Comparison of ENCODE assay signal across 8 cellular contexts in the genomic region with DNA sequence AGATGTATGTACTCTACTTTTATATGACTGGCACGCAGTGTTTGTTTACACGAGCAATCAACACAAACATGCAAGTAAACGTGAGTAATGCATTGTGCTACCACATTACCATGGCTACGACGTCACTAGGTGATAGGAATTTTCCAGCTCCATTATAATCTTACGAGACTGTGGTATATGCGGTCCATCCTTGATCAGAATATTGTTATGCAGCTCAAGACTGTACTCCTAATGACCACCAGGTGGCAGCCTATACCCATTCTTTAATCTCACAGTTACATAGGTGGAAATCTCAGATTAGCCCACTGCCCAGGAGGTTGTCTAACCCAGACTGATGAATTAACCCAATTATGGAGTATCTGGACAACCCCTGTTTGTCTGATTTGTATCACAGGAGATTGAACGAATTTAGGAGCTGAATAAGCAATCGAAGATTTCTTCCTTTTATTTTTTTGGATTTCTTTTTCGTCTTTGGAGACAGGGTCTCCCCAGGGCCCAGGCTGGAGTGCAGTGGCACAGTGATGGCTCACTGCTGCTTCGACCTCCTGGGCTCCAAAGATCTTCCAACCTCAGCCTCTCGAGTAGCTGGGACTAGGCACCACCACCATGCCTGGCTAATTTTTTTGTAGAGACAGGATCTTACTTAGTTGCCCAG. TPM values are rescaled to one million over a fixed set of nuclear protein-coding genes. Genes with fewer than 3 reads are reported as not detected.
DNase-seq lines count a peak whose midpoint lies in the region; ATAC-seq, FAIRE-seq and TF ChIP-seq lines count a peak whose summit lies in the region.

No MANE protein-coding gene starts in this region.

- no peak overlapping the region for H3K27ac ChIP-seq in DND-41 (ENCODE audit: low read length)
- H3K27ac ChIP-seq in GM23248: no peak overlapping the region
- no peak overlapping the region for H3K27ac ChIP-seq in MM.1S (ENCODE audit: low read length)
- no peak overlapping the region for H3K27ac ChIP-seq in ovary

- H3K9ac ChIP-seq in DND-41 (ENCODE audit: low read depth, low read length): no peak overlapping the region
- H3K9ac ChIP-seq in GM23248: no peak overlapping the region
- H3K9ac ChIP-seq in MM.1S (ENCODE audit: low read length): no peak overlapping the region

- peaks cover 24% of the 10 kb centered on the region for H3K4me1 ChIP-seq in DND-41 (ENCODE audit: insufficient read depth, low read length)
- H3K4me1 ChIP-seq in GM23248 (ENCODE audit: insufficient read depth): no peaks in the 10 kb centered on the region
- peaks cover 21% of the 10 kb centered on the region for H3K4me1 ChIP-seq in MM.1S (ENCODE audit: low read length)
- peaks cover 4% of the 10 kb centered on the region for H3K4me1 ChIP-seq in ovary (ENCODE audit: insufficient read depth)

- H3K27me3 ChIP-seq in DND-41 (ENCODE audit: insufficient read depth, low read length, poor library complexity): no peaks in the 10 kb centered on the region
- H3K27me3 ChIP-seq in GM23248 (replicated peaks; ENCODE audit: insufficient read depth): peaks cover 21% of the 10 kb centered on the region
- no peaks in the 10 kb centered on the region for H3K27me3 ChIP-seq in MM.1S (replicated peaks; ENCODE audit: insufficient read depth, low read length)
- no peaks in the 10 kb centered on the region for H3K27me3 ChIP-seq in ovary

- 12 to 14% methylated on average over 12 of the region's 12 CpGs for WGBS in GM23248 (ENCODE audit: low coverage in 1 of 2, low lambda C conversion rate in 2 of 2, missing lambda C conversion rate in 2 of 2), 2 experiments
- 21 to 23% (median 23%) methylated on average over 12 of the region's 12 CpGs for WGBS in ovary, 3 donors

- no peaks in the 10 kb centered on the region for H4K20me1 ChIP-seq in DND-41 (ENCODE audit: insufficient read depth, low read length)
- no peaks in the 10 kb centered on the region for H4K20me1 ChIP-seq in GM23248 (ENCODE audit: insufficient read depth)
- H4K20me1 ChIP-seq in MM.1S (ENCODE audit: insufficient read depth, low read length): no peaks in the 10 kb centered on the region

- TF ChIP-seq EP300 in ovary (IDR thresholded peaks at IDR 0.05): no peak

- H2AFZ ChIP-seq in DND-41 (ENCODE audit: low read depth, low read length) (no peak overlapping the region), GM23248 (no peak overlapping the region), MM.1S (ENCODE audit: low read length) (no peak overlapping the region)

- H3K9me3 ChIP-seq in DND-41 (ENCODE audit: insufficient read depth, low read length, severe bottlenecking) (no peaks in the 10 kb centered on the region), GM23248 (ENCODE audit: low read depth) (no peaks in the 10 kb centered on the region), MM.1S (replicated peaks; ENCODE audit: insufficient read depth, low read length) (no peaks in the 10 kb centered on the region), ovary (no peaks in the 10 kb centered on the region)

- H3K4me3 ChIP-seq in DND-41 (ENCODE audit: low read depth in 1 of 2, low read length in 2 of 2): no peak overlapping the region
- H3K4me3 ChIP-seq in GM23248: no peak overlapping the region
- no peak overlapping the region for H3K4me3 ChIP-seq in MM.1S (ENCODE audit: low read length)
- H3K4me3 ChIP-seq in ovary: no peak overlapping the region

- peak; percentile 95 for TF ChIP-seq CTCF in DND-41 (IDR thresholded peaks at IDR 0.05; ENCODE audit: borderline replicate concordance, extremely low read depth, low read length, poor library complexity, severe bottlenecking)
- TF ChIP-seq CTCF in MM.1S (IDR thresholded peaks at IDR 0.05; ENCODE audit: low read length): peak; percentile 86
- peak; percentile 70 to 87 (median 73) for TF ChIP-seq CTCF in ovary (IDR thresholded peaks at IDR 0.05)

- intact Hi-C loops in ovary (cut with DNase I): loop anchor here in 2 of 4 donors (5.0 to 10.0 kb wide), 2 partner anchors 79 to 151 kb away; no protein-coding TSS in a partner anchor

- H3F3A ChIP-seq in GM23248 (ENCODE audit: insufficient read depth) (no peaks in the 10 kb centered on the region), MM.1S (ENCODE audit: insufficient read depth, low read length) (0 out of 2 replicates have a peak, but pooled peaks cover 6% of the 10 kb centered on the region)

- in situ Hi-C loops in GM23248 (cut with MboI): loop anchor here (10.0 kb wide), 1 partner anchor 71 kb away; no protein-coding TSS in a partner anchor

- H3K4me2 ChIP-seq in DND-41 (ENCODE audit: insufficient read depth, low read length) (no peak overlapping the region), GM23248 (ENCODE audit: unreplicated experiment) (no peak overlapping the region), MM.1S (ENCODE audit: low read depth, low read length) (no peak overlapping the region)

- no peak for TF ChIP-seq POLR2A in ovary (IDR thresholded peaks at IDR 0.05)

- ATAC-seq in DND-41 (ENCODE audit: insufficient read depth, low read depth) (peak; percentile 79), HG02571 (IDR thresholded peaks at IDR 0.05; ENCODE audit: unreplicated experiment) (no peak)

- peak; percentile 65 for DNase-seq in DND-41
- DNase-seq in GM23248: peak; percentile 67
- DNase-seq in MM.1S: peak; percentile 56
- peak; percentile 48 for DNase-seq in RPMI7951 (ENCODE audit: low read depth)
- DNase-seq in activated gamma-delta T cell treated with anti-CD3 and anti-CD28 coated beads, Interleukin-2, amount 50 U/mL, for 16 hours (ENCODE audit: low read depth): peak; percentile 45
- peak; percentile 38 to 59 for DNase-seq in frontal cortex (ENCODE audit: low spot score in 2 of 2)
- peak in 3 of 5 donors; percentile 17 to 51 (median 23) for DNase-seq in ovary

- H3K79me2 ChIP-seq in DND-41 (ENCODE audit: insufficient read depth, low read length) (no peaks in the 10 kb centered on the region), GM23248 (ENCODE audit: insufficient read depth) (no peaks in the 10 kb centered on the region), MM.1S (ENCODE audit: low read length) (no peaks in the 10 kb centered on the region)

- H3K36me3 ChIP-seq in DND-41 (ENCODE audit: insufficient read depth, low read length): no peaks in the 10 kb centered on the region
- no peaks in the 10 kb centered on the region for H3K36me3 ChIP-seq in GM23248 (ENCODE audit: low read depth)
- H3K36me3 ChIP-seq in MM.1S (replicated peaks; ENCODE audit: insufficient read depth, low read length): no peaks in the 10 kb centered on the region
- H3K36me3 ChIP-seq in ovary: no peaks in the 10 kb centered on the region

- FAIRE-seq in frontal cortex (lab: Jason Lieb, UNC): peak; percentile 62

- H3K9me2 ChIP-seq in GM23248 (ENCODE audit: insufficient read depth) (no peaks in the 10 kb centered on the region), MM.1S (replicated peaks; ENCODE audit: insufficient read depth, low read length) (no peaks in the 10 kb centered on the region)

RNA-seq across cellular contexts. Expression of gene TESPA1, which starts 8.7 kb away (rescaled TPM):
- not detected in 2 replicates for total RNA-seq in GM23248 (2014; rRNA removed; shearing (Covaris generic))
- not detected in 2 replicates for polyA plus RNA-seq in GM23248 (2016; fragmentation: Nextera tagmentation; extraction: Ambion mirVana)
- under 0.01 TPM in 1 of 2 replicates, not detected in the other for total RNA-seq in RPMI7951 (2014; rRNA removed; shearing (Covaris generic))
- total RNA-seq in frontal cortex: not detected
- total RNA-seq in ovary: 1 to 10 TPM; 1.3 to 3.5 (median 3.1) TPM
- 1 to 10 TPM; 3.4 to 5.9 TPM for polyA plus RNA-seq in ovary

RNA-seq across cellular contexts. Expression of gene NEUROD4, which starts 26.5 kb away (rescaled TPM):
- not detected in 2 replicates for total RNA-seq in GM23248 (2014; rRNA removed; shearing (Covaris generic))
- 0.04 TPM in 1 of 2 replicates, not detected in the other for polyA plus RNA-seq in GM23248 (2016; fragmentation: Nextera tagmentation; extraction: Ambion mirVana)
- total RNA-seq in RPMI7951 (2014; rRNA removed; shearing (Covaris generic)): not detected in 2 replicates
- total RNA-seq in frontal cortex: 2.9 TPM
- not detected for total RNA-seq in ovary
- not detected for polyA plus RNA-seq in ovary
